In genomic region chr1:3166206-3166918, GRCh38 we compare ENCODE assay signal across 27 cellular contexts.
"Had no signal": no experiment of that assay in that cellular context is flagged by ENCODE, and none has a peak within 500 bp of the region (broad histone marks: within the 10 kb centered on the region; RNA-seq: fewer than 3 reads in every experiment).

No MANE protein-coding gene starts in this region.

- H3K4me3 Mint-ChIP-seq: activated B cell treated with CpG ODN at 0.5 μM for 24 hours; activated CD4-positive, alpha-beta T cell treated with anti-CD3 and anti-CD28 coated beads for 36 hours; activated naive CD4-positive, alpha-beta T cell treated with anti-CD3 and anti-CD28 coated beads for 36 hours; activated naive CD8-positive, alpha-beta T cell treated with anti-CD3 and anti-CD28 coated beads, Interleukin-2, amount 10 ng/mL, durations not matched to agents 7 days and 5 days; effector memory CD8-positive, alpha-beta T cell; naive thymus-derived CD4-positive, alpha-beta T cell; T-helper 17 cell had no signal

- ATAC-seq: activated CD4-positive, alpha-beta T cell treated with anti-CD3 and anti-CD28 coated beads for 36 hours; effector memory CD8-positive, alpha-beta T cell; left lobe of liver; lower lobe of right lung; naive thymus-derived CD4-positive, alpha-beta T cell; T-helper 17 cell had no signal

- DNase-seq: activated B cell treated with CpG ODN at 0.5 μM for 24 hours; activated CD4-positive, alpha-beta T cell treated with anti-CD3 and anti-CD28 coated beads for 36 hours; activated CD4-positive, alpha-beta T cell treated with anti-CD3 and anti-CD28 coated beads, Interleukin-2, amount 50 U/mL, for 4 hours; activated CD8-positive, alpha-beta memory T cell treated with anti-CD3 and anti-CD28 coated beads for 24 hours; activated CD8-positive, alpha-beta memory T cell treated with anti-CD3 and anti-CD28 coated beads, Interleukin-2, amount 50 U/mL, for 4 hours; activated naive CD4-positive, alpha-beta T cell treated with anti-CD3 and anti-CD28 coated beads for 36 hours; activated naive CD8-positive, alpha-beta T cell treated with anti-CD3 and anti-CD28 coated beads, Interleukin-2, amount 10 ng/mL, durations not matched to agents 7 days and 5 days; activated T-cell treated with anti-CD3 and anti-CD28 coated beads, Interleukin-2, amount 50 U/mL, for 48 hours; amniotic stem cell; central memory CD4-positive, alpha-beta T cell; effector memory CD8-positive, alpha-beta T cell; kidney; lower lobe of right lung; mesendoderm; naive thymus-derived CD4-positive, alpha-beta T cell; stimulated activated CD4-positive, alpha-beta T cell treated with anti-CD3 and anti-CD28 coated beads, Interleukin-12 subunit alpha, Interleukin-12 subunit beta, amount 100 ng/mL, for 4 hours; stimulated activated CD4-positive, alpha-beta T cell treated with anti-CD3 and anti-CD28 coated beads, Interleukin-4, amount 100 ng/mL, for 4 hours; SW 1271; T-helper 17 cell; testis; trophoblast cell; uterus had no signal

- H3K4me3 ChIP-seq: esophagus muscularis mucosa, lower lobe of right lung, prostate gland, testis, uterus had no signal

- H3K27me3 ChIP-seq: testis, uterus had no signal

- H3K36me3 ChIP-seq: esophagus muscularis mucosa, lower lobe of right lung, prostate gland, uterus had no signal

- H3K4me1 Mint-ChIP-seq: activated CD4-positive, alpha-beta T cell treated with anti-CD3 and anti-CD28 coated beads for 36 hours; activated naive CD8-positive, alpha-beta T cell treated with anti-CD3 and anti-CD28 coated beads, Interleukin-2, amount 10 ng/mL, durations not matched to agents 7 days and 5 days had no signal

- FAIRE-seq: colon, frontal cortex, kidney had no signal

- H3K9me3 ChIP-seq: esophagus muscularis mucosa, lower lobe of right lung, prostate gland, testis, uterus had no signal

- H3K9me3 Mint-ChIP-seq: activated B cell treated with CpG ODN at 0.5 μM for 24 hours; activated naive CD4-positive, alpha-beta T cell treated with anti-CD3 and anti-CD28 coated beads for 36 hours; activated naive CD8-positive, alpha-beta T cell treated with anti-CD3 and anti-CD28 coated beads, Interleukin-2, amount 10 ng/mL, durations not matched to agents 7 days and 5 days; effector memory CD8-positive, alpha-beta T cell; naive thymus-derived CD4-positive, alpha-beta T cell had no signal

- H3K27ac Mint-ChIP-seq: activated B cell treated with CpG ODN at 0.5 μM for 24 hours; activated CD4-positive, alpha-beta T cell treated with anti-CD3 and anti-CD28 coated beads for 36 hours; activated naive CD4-positive, alpha-beta T cell treated with anti-CD3 and anti-CD28 coated beads for 36 hours; activated naive CD8-positive, alpha-beta T cell treated with anti-CD3 and anti-CD28 coated beads, Interleukin-2, amount 10 ng/mL, durations not matched to agents 7 days and 5 days; effector memory CD8-positive, alpha-beta T cell; naive thymus-derived CD4-positive, alpha-beta T cell; T-helper 17 cell had no signal

- H3K27ac ChIP-seq: esophagus muscularis mucosa, lower lobe of right lung, prostate gland, testis, uterus had no signal

- H3K36me3 Mint-ChIP-seq: activated naive CD8-positive, alpha-beta T cell treated with anti-CD3 and anti-CD28 coated beads, Interleukin-2, amount 10 ng/mL, durations not matched to agents 7 days and 5 days; naive thymus-derived CD4-positive, alpha-beta T cell had no signal
